In genomic region chr1:74253243-74253824, GRCh38 we compare ENCODE assay signal across 10 cellular contexts. TPM values are rescaled to one million over a fixed set of nuclear protein-coding genes. Genes with fewer than 3 reads are reported as not detected.
DNase-seq lines count a peak whose midpoint lies in the region; ATAC-seq and TF ChIP-seq lines count a peak whose summit lies in the region.
"Not testable (repeated sequence)": the region's sequence is repeated elsewhere in the genome, so short reads cannot be mapped to it uniquely, and the experiment has no call there.
"Had no signal": no experiment of that assay in that cellular context is flagged by ENCODE, and none has a peak within 500 bp of the region (broad histone marks: within the 10 kb centered on the region; RNA-seq: fewer than 3 reads in every experiment).

No MANE protein-coding gene starts in this region.

- not testable (repeated sequence) for H3K27me3 ChIP-seq in right cardiac atrium (ENCODE audit: control insufficient read depth, insufficient read depth); right lobe of liver; sigmoid colon

- not testable (repeated sequence) for H3K27me3 Mint-ChIP-seq in stimulated activated naive CD8-positive, alpha-beta T cell treated with anti-CD3 and anti-CD28 coated beads, Interleukin-15, amount 100 ng/mL, for 72 hours

- DNase-seq in activated effector memory CD4-positive, alpha-beta T cell treated with anti-CD3 and anti-CD28 coated beads, Interleukin-2, amount 50 U/mL, for 16 hours = peak; percentile 55
- peak; percentile 71 for DNase-seq in cardiac septum (ENCODE audit: low spot score)
- DNase-seq in right cardiac atrium = peak in 2 of 3 donors; percentile 16 to 43
- DNase-seq in right lobe of liver = peak in 2 of 3 donors; percentile 42 to 46
- peak; percentile 55 for DNase-seq in sigmoid colon
- DNase-seq in stimulated activated naive CD8-positive, alpha-beta T cell treated with anti-CD3 and anti-CD28 coated beads, Interleukin-15, amount 100 ng/mL, for 72 hours = not testable (repeated sequence)

- not testable (repeated sequence) for H3K4me3 Mint-ChIP-seq in stimulated activated naive CD8-positive, alpha-beta T cell treated with anti-CD3 and anti-CD28 coated beads, Interleukin-15, amount 100 ng/mL, for 72 hours

- WGBS in right cardiac atrium = 86% methylated on average over 32 of the region's 32 CpGs
- 0% methylated on average over 1 of the region's 32 CpGs for WGBS in right lobe of liver (ENCODE audit: insufficient coverage, low coverage, low lambda C conversion rate, missing lambda C conversion rate)
- WGBS in sigmoid colon, 2 donors = 86 to 93% methylated on average over 32 of the region's 32 CpGs

- H3K4me3 ChIP-seq in right cardiac atrium (ENCODE audit: low read length); right lobe of liver; sigmoid colon: not testable (repeated sequence)

- not testable (repeated sequence) for H3K4me1 ChIP-seq in right cardiac atrium (ENCODE audit: control insufficient read depth, insufficient read depth, low read length); right lobe of liver; sigmoid colon

- not testable (repeated sequence) for ATAC-seq in right cardiac atrium, right lobe of liver
- ATAC-seq in stimulated activated naive CD8-positive, alpha-beta T cell treated with anti-CD3 and anti-CD28 coated beads, Interleukin-15, amount 100 ng/mL, for 72 hours = peak; percentile 26

- not testable (repeated sequence) for TF ChIP-seq POLR2A in right lobe of liver (IDR thresholded peaks at IDR 0.05); sigmoid colon (IDR thresholded peaks at IDR 0.05)

- H3K27ac Mint-ChIP-seq in stimulated activated naive CD8-positive, alpha-beta T cell treated with anti-CD3 and anti-CD28 coated beads, Interleukin-15, amount 100 ng/mL, for 72 hours = not testable (repeated sequence)

- not testable (repeated sequence) for TF ChIP-seq CTCF in right lobe of liver (IDR thresholded peaks at IDR 0.05); sigmoid colon (IDR thresholded peaks at IDR 0.05)

- H3K27ac ChIP-seq in right cardiac atrium (ENCODE audit: low read length); right lobe of liver; sigmoid colon: not testable (repeated sequence)

- not testable (repeated sequence) for H3K4me1 Mint-ChIP-seq in stimulated activated naive CD8-positive, alpha-beta T cell treated with anti-CD3 and anti-CD28 coated beads, Interleukin-15, amount 100 ng/mL, for 72 hours

- intact Hi-C loops in cardiac septum (cut with DNase I); right cardiac atrium (cut with DNase I); right lobe of liver (cut with DNase I); sigmoid colon (cut with DNase I): not testable (repeated sequence)

- H3K9me3 ChIP-seq in right cardiac atrium (ENCODE audit: control insufficient read depth, low read length); right lobe of liver; sigmoid colon: not testable (repeated sequence)

- not testable (repeated sequence) for H3K36me3 ChIP-seq in right lobe of liver, sigmoid colon

- TF ChIP-seq EP300 in sigmoid colon (IDR thresholded peaks at IDR 0.05) = not testable (repeated sequence)

- H3K9me3 Mint-ChIP-seq in stimulated activated naive CD8-positive, alpha-beta T cell treated with anti-CD3 and anti-CD28 coated beads, Interleukin-15, amount 100 ng/mL, for 72 hours = not testable (repeated sequence)

RNA-seq across cellular contexts. Expression of gene TNNI3K, which starts 18.1 kb away (rescaled TPM):
- total RNA-seq in cardiac septum (55.2 TPM), right cardiac atrium (10 to 100 TPM; 34.3 to 78.4 (median 51.1) TPM), right lobe of liver (1 to 10 TPM in 1 of 6 experiments, not detected in 5; 1.0 TPM), sigmoid colon (1 to 10 TPM; 1.6 to 6.9 (median 5.7) TPM)
- polyA plus RNA-seq in right cardiac atrium (56.5 TPM), sigmoid colon (1 to 10 TPM in 1 of 3 donors, under 1 TPM in 1, not detected in 1; 0.45 to 3.0 TPM)
- total RNA-seq: CD8-positive, alpha-beta memory T cell; GM12878; GM23248; H7 had no signal
- polyA plus RNA-seq: GM23248 had no signal

RNA-seq across cellular contexts. Expression of gene FPGT, which starts 55.3 kb away (rescaled TPM):
- total RNA-seq in cardiac septum (14.9 TPM), right cardiac atrium (10 to 100 TPM; 12.8 to 20.9 (median 15.3) TPM), right lobe of liver (10 to 100 TPM in 3 of 6 experiments, 1 to 10 TPM in 3; 6.9 to 12.5 (median 9.0) TPM), sigmoid colon (10 to 100 TPM in 3 of 4 donors, 1 to 10 TPM in 1; 8.3 to 20.3 (median 11.3) TPM)
- polyA plus RNA-seq in right cardiac atrium (7.6 TPM), sigmoid colon (10 to 100 TPM in 2 of 3 donors, 1 to 10 TPM in 1; 7.4 to 11.1 (median 10.2) TPM)

RNA-seq across cellular contexts. Expression of gene LRRIQ3, which starts 55.4 kb away (rescaled TPM):
- total RNA-seq in cardiac septum = 0.43 TPM
- 1 to 10 TPM in 1 of 4 donors, under 1 TPM in 3; 0.19 to 1.3 (median 0.84) TPM for total RNA-seq in right cardiac atrium
- 0.36 TPM for polyA plus RNA-seq in right cardiac atrium
- 1 to 10 TPM in 1 of 6 experiments, under 1 TPM in 4, not detected in 1; 0.33 to 2.3 (median 0.68) TPM for total RNA-seq in right lobe of liver
- total RNA-seq in sigmoid colon = under 1 TPM in 3 of 4 donors, not detected in 1; 0.16 to 0.81 (median 0.36) TPM
- 1 to 10 TPM in 1 of 3 donors, under 1 TPM in 2; 0.23 to 1.2 (median 0.34) TPM for polyA plus RNA-seq in sigmoid colon
- polyA plus RNA-seq: GM23248 had no signal
